Comparison of ENCODE assay signal across 9 cellular contexts in the genomic region with DNA sequence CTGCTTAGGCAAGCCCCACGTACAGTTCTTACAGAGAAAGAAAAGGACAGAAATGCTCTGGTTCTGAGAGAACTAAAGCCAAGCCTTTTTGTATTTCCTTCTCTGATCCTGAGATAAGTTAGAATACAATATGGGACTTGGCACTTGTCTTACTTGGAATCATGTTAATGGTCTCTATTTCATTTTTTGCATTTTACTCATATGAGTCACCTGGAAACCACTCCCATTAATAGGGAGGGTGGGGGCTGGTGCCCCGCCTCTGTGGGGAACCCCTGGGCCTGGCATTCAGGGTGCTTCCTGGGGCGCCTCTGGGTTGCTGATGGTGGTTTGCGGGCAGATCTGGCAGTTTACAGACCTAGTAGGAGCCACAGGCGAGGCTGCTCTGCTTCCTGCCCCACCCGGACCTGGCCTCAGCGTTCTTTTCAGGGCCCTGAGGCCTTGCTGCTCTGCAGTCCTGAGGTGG. TPM values are rescaled to one million over a fixed set of nuclear protein-coding genes. Genes with fewer than 3 reads are reported as not detected.
A peak's percentile ranks its signal among the peaks of the same experiment; 100 is the strongest.
DNase-seq lines count a peak whose midpoint lies in the region; ATAC-seq and TF ChIP-seq lines count a peak whose summit lies in the region.
"Had no signal": no experiment of that assay in that cellular context is flagged by ENCODE, and none has a peak within 500 bp of the region (broad histone marks: within the 10 kb centered on the region; RNA-seq: fewer than 3 reads in every experiment).

No MANE protein-coding gene starts in this region.

- DNase-seq in KBM-7 (peak; percentile 16), epithelial cell of prostate (ENCODE audit: low read depth, low spot score) (peak; percentile 64), ovary (no peak), NCI-H446 treated with DMSO at 0.1 percent for 48 hours (lab: John Stamatoyannopoulos, UW) (no peak)
- peak; percentile 82 to 85 for DNase-seq in activated CD4-positive, alpha-beta T cell treated with anti-CD3 and anti-CD28 coated beads, Interleukin-2, amount 50 U/mL, for 48 hours
- peak; percentile 41 to 73 (median 59) for DNase-seq in stimulated activated CD4-positive, alpha-beta T cell treated with anti-CD3 and anti-CD28 coated beads, Interleukin-1b, Interleukin-23, amount 100 ng/mL, for 24 hours (ENCODE audit: low read depth in 4 of 4, low spot score in 1 of 4)

- no peak for TF ChIP-seq CTCF in ovary (IDR thresholded peaks at IDR 0.05)

- intact Hi-C loops in ovary (cut with DNase I): no loop called here

- in situ Hi-C loops in KBM-7 (cut with MboI; ENCODE audit: low pct_unique_long_range_greater_than_20kb, low sequenced_read_pairs): no loop called here

- no peaks in the 10 kb centered on the region for H3K4me1 ChIP-seq in ovary (ENCODE audit: insufficient read depth)

- TF ChIP-seq POLR2A in ovary (IDR thresholded peaks at IDR 0.05): no peak

- H3K9me3 ChIP-seq in ovary: no peaks in the 10 kb centered on the region

- no peak for TF ChIP-seq EP300 in ovary (IDR thresholded peaks at IDR 0.05)

- WGBS in ovary, 3 donors: 80 to 91% (median 82%) methylated on average over 7 of the region's 7 CpGs

- no peaks in the 10 kb centered on the region for H3K27me3 ChIP-seq in ovary

- ATAC-seq in GM19395 (IDR thresholded peaks at IDR 0.05; ENCODE audit: unreplicated experiment) (peak; percentile 64), HG02840 (IDR thresholded peaks at IDR 0.05; ENCODE audit: low FRiP score, unreplicated experiment) (no peak)

- H3K36me3 ChIP-seq in ovary: no peaks in the 10 kb centered on the region

- H3K4me3 ChIP-seq in ovary: no peak overlapping the region

- H3K27ac ChIP-seq in epithelial cell of prostate (peak overlapping the region; percentile 92), ovary (no peak overlapping the region)

RNA-seq across cellular contexts. Expression of a gene that starts 26.7 kb away (rescaled TPM):
- 10 to 100 TPM in 2 of 7 donors, 1 to 10 TPM in 5; 1.7 to 21.4 (median 4.1) TPM for total RNA-seq in ovary
- polyA plus RNA-seq in ovary: 10 to 100 TPM in 1 of 2 donors, 1 to 10 TPM in 1; 3.5 to 12.5 TPM

RNA-seq across cellular contexts. Expression of a gene that starts 32.9 kb away (rescaled TPM):
- not detected for total RNA-seq in ovary
- not detected for polyA plus RNA-seq in ovary
- total RNA-seq: pulmonary artery endothelial cell had no signal

Comparison
In these comparisons a context has a peak if more than half of its experiments do, and no peak if none do; other contexts are left out.
1. DNase-seq: peak in KBM-7 (single experiment), activated CD4-positive, alpha-beta T cell treated with anti-CD3 and anti-CD28 coated beads, Interleukin-2, amount 50 U/mL, for 48 hours (2 of 2), epithelial cell of prostate (single experiment) and stimulated activated CD4-positive, alpha-beta T cell treated with anti-CD3 and anti-CD28 coated beads, Interleukin-1b, Interleukin-23, amount 100 ng/mL, for 24 hours (4 of 4); none in ovary (0 of 5) and NCI-H446 treated with DMSO at 0.1 percent for 48 hours (single experiment).